In the genomic region with DNA sequence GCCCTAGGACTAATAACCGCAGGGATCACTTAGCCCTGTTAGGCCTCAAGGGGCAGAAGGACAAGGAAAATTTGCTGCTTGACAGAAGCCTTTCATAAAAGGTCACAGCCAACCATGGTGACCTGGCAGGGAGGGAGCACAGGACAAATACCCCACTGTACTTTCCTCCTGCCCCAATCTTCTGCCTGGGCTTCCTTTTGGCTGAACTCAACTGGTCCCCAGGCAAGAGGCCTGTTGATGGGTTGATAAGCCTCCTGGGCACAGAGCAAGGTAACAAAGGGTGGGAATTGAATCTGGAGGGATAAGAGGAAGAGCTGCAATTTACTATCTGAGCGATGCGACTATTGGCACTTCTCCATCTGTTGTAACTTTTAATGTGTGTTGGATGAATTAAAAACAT, we compare ENCODE assay signal across 29 cellular contexts.
"Had no signal": no experiment of that assay in that cellular context is flagged by ENCODE, and none has a peak within 500 bp of the region (broad histone marks: within the 10 kb centered on the region; RNA-seq: fewer than 3 reads in every experiment).

No MANE protein-coding gene starts in this region.

- H3K4me3 Mint-ChIP-seq: natural killer cell treated with Interleukin-12 subunit alpha and Interleukin-12 subunit beta and Interleukin-15 and Interleukin-18, amount 100 ng/mL, for 72 hours; nephron progenitor cell; neural crest cell; stimulated activated effector memory CD8-positive, alpha-beta T cell treated with anti-CD3 and anti-CD28 coated beads, Interleukin-12 subunit alpha, Interleukin-12 subunit beta, amount 100 ng/mL, for 72 hours; stimulated activated naive B cell treated with anti-CD40 and anti-IgM and Interleukin-4, amounts not matched to agents 10 μg/mL and 1 μg/mL and 100 μg/mL, for 72 hours; stimulated activated naive CD8-positive, alpha-beta T cell treated with anti-CD3 and anti-CD28 coated beads, Interleukin-15, Interleukin-2, amounts not matched to agents 100 ng/mL and 50 ng/mL, for 24 hours had no signal

- H3K4me1 ChIP-seq: parathyroid adenoma, psoas muscle, right lobe of liver, sigmoid colon, stomach, thyroid gland, tibial nerve, upper lobe of left lung, vagina had no signal

- H3K4me1 Mint-ChIP-seq: stimulated activated effector memory CD8-positive, alpha-beta T cell treated with anti-CD3 and anti-CD28 coated beads, Interleukin-12 subunit alpha, Interleukin-12 subunit beta, amount 100 ng/mL, for 72 hours; stimulated activated naive B cell treated with anti-CD40 and anti-IgM and Interleukin-4, amounts not matched to agents 10 μg/mL and 1 μg/mL and 100 μg/mL, for 72 hours had no signal

- H3K79me2 ChIP-seq: parathyroid adenoma had no signal

- H3K9me3 ChIP-seq: ovary, psoas muscle, right lobe of liver, sigmoid colon, stomach, thoracic aorta, thyroid gland, tibial nerve, upper lobe of left lung, vagina had no signal

- H3K27ac Mint-ChIP-seq: natural killer cell treated with Interleukin-12 subunit alpha and Interleukin-12 subunit beta and Interleukin-15 and Interleukin-18, amount 100 ng/mL, for 72 hours; nephron progenitor cell; progenitor cell of endocrine pancreas; stimulated activated effector memory CD8-positive, alpha-beta T cell treated with anti-CD3 and anti-CD28 coated beads, Interleukin-12 subunit alpha, Interleukin-12 subunit beta, amount 100 ng/mL, for 72 hours; stimulated activated naive B cell treated with anti-CD40 and anti-IgM and Interleukin-4, amounts not matched to agents 10 μg/mL and 1 μg/mL and 100 μg/mL, for 72 hours; stimulated activated naive CD8-positive, alpha-beta T cell treated with anti-CD3 and anti-CD28 coated beads, Interleukin-15, Interleukin-2, amounts not matched to agents 100 ng/mL and 50 ng/mL, for 24 hours had no signal

- H3K36me3 ChIP-seq: ovary, right lobe of liver, sigmoid colon, stomach, thoracic aorta, thyroid gland, tibial nerve, upper lobe of left lung, vagina had no signal

- H2AFZ ChIP-seq: parathyroid adenoma had no signal

- H3K27me3 ChIP-seq: ovary, right lobe of liver, sigmoid colon, stomach, thyroid gland, tibial nerve, upper lobe of left lung, vagina had no signal

- DNase-seq: nephron progenitor cell; occipital lobe; ovary; posterior cingulate gyrus; psoas muscle; right cardiac atrium; right lobe of liver; sigmoid colon; small intestine; stimulated activated CD4-positive, alpha-beta T cell treated with anti-CD3 and anti-CD28 coated beads, Interleukin-15, amount 100 ng/mL, for 24 hours; stimulated activated CD4-positive, alpha-beta T cell treated with anti-CD3 and anti-CD28 coated beads, Interleukin-2, amount 100 ng/mL, for 24 hours; stimulated activated CD4-positive, alpha-beta T cell treated with anti-CD3 and anti-CD28 coated beads, Interleukin-2, amount 100 ng/mL, for 48 hours; stimulated activated CD4-positive, alpha-beta T cell treated with anti-CD3 and anti-CD28 coated beads, Interleukin-4, amount 100 ng/mL, for 24 hours; stimulated activated naive B cell treated with anti-CD40 and anti-IgM and Interleukin-4, amounts not matched to agents 10 μg/mL and 1 μg/mL and 100 μg/mL, for 72 hours; stimulated activated naive CD4-positive, alpha-beta T cell treated with Interleukin-2 at 50 U/mL for 16 hours; stomach; thyroid gland; trophoblast cell; upper lobe of left lung had no signal

- H3K9me3 Mint-ChIP-seq: nephron progenitor cell; neural crest cell; stimulated activated naive B cell treated with anti-CD40 and anti-IgM and Interleukin-4, amounts not matched to agents 10 μg/mL and 1 μg/mL and 100 μg/mL, for 72 hours; stimulated activated naive CD8-positive, alpha-beta T cell treated with anti-CD3 and anti-CD28 coated beads, Interleukin-15, Interleukin-2, amounts not matched to agents 100 ng/mL and 50 ng/mL, for 24 hours had no signal

- H3K27ac ChIP-seq: ovary, parathyroid adenoma, psoas muscle, right lobe of liver, sigmoid colon, stomach, thoracic aorta, thyroid gland, tibial nerve, upper lobe of left lung, vagina had no signal

- H3K9ac ChIP-seq: parathyroid adenoma had no signal

- FAIRE-seq: small intestine, urothelium cell line had no signal

- H3K4me3 ChIP-seq: ovary, psoas muscle, right lobe of liver, sigmoid colon, stomach, thoracic aorta, thyroid gland, tibial nerve, upper lobe of left lung, vagina had no signal

- ATAC-seq: natural killer cell treated with Interleukin-12 subunit alpha and Interleukin-12 subunit beta and Interleukin-15 and Interleukin-18, amount 100 ng/mL, for 72 hours; psoas muscle; right cardiac atrium; right lobe of liver; stimulated activated effector memory CD8-positive, alpha-beta T cell treated with anti-CD3 and anti-CD28 coated beads, Interleukin-12 subunit alpha, Interleukin-12 subunit beta, amount 100 ng/mL, for 72 hours; stimulated activated naive B cell treated with anti-CD40 and anti-IgM and Interleukin-4, amounts not matched to agents 10 μg/mL and 1 μg/mL and 100 μg/mL, for 72 hours had no signal

- H3K27me3 Mint-ChIP-seq: natural killer cell treated with Interleukin-12 subunit alpha and Interleukin-12 subunit beta and Interleukin-15 and Interleukin-18, amount 100 ng/mL, for 72 hours; stimulated activated naive B cell treated with anti-CD40 and anti-IgM and Interleukin-4, amounts not matched to agents 10 μg/mL and 1 μg/mL and 100 μg/mL, for 72 hours; stimulated activated naive CD8-positive, alpha-beta T cell treated with anti-CD3 and anti-CD28 coated beads, Interleukin-15, Interleukin-2, amounts not matched to agents 100 ng/mL and 50 ng/mL, for 24 hours had no signal

- H3K36me3 Mint-ChIP-seq: natural killer cell treated with Interleukin-12 subunit alpha and Interleukin-12 subunit beta and Interleukin-15 and Interleukin-18, amount 100 ng/mL, for 72 hours; stimulated activated effector memory CD8-positive, alpha-beta T cell treated with anti-CD3 and anti-CD28 coated beads, Interleukin-12 subunit alpha, Interleukin-12 subunit beta, amount 100 ng/mL, for 72 hours; stimulated activated naive B cell treated with anti-CD40 and anti-IgM and Interleukin-4, amounts not matched to agents 10 μg/mL and 1 μg/mL and 100 μg/mL, for 72 hours had no signal
